In genomic region chr3:75171632-75172230, GRCh38 we compare ENCODE assay signal across 11 cellular contexts.
A peak's percentile ranks its signal among the peaks of the same experiment; 100 is the strongest.
DNase-seq lines count a peak whose midpoint lies in the region; ATAC-seq and TF ChIP-seq lines count a peak whose summit lies in the region.
"Had no signal": no experiment of that assay in that cellular context is flagged by ENCODE, and none has a peak within 500 bp of the region (broad histone marks: within the 10 kb centered on the region; RNA-seq: fewer than 3 reads in every experiment).

No MANE protein-coding gene starts in this region.

- H3K9me3 Mint-ChIP-seq in activated T-cell treated with anti-CD3 and anti-CD28 coated beads, Interleukin-2, amount 50 U/mL, for 24 hours, result no peaks in the 10 kb centered on the region
- H3K9me3 Mint-ChIP-seq: activated naive CD4-positive, alpha-beta T cell treated with anti-CD3 and anti-CD28 coated beads for 36 hours had no signal

- TF ChIP-seq CTCF in 22Rv1 (IDR thresholded peaks at IDR 0.05) (peak; percentile 75), GM12865 (IDR thresholded peaks at IDR 0.05; ENCODE audit: insufficient read depth, low read depth, low read length, missing control alignments) (peak; percentile 18), fibroblast of pulmonary artery (IDR thresholded peaks at IDR 0.05; ENCODE audit: low read length, missing control alignments) (peak; percentile 37)

- no peaks in the 10 kb centered on the region for H3K36me3 Mint-ChIP-seq in activated T-cell treated with anti-CD3 and anti-CD28 coated beads, Interleukin-2, amount 50 U/mL, for 24 hours (ENCODE audit: low read depth)

- H3K27ac Mint-ChIP-seq in activated T-cell treated with anti-CD3 and anti-CD28 coated beads, Interleukin-2, amount 50 U/mL, for 24 hours, result no peak overlapping the region
- H3K27ac Mint-ChIP-seq: activated naive CD4-positive, alpha-beta T cell treated with anti-CD3 and anti-CD28 coated beads for 36 hours had no signal

- H3K27me3 Mint-ChIP-seq in activated T-cell treated with anti-CD3 and anti-CD28 coated beads, Interleukin-2, amount 50 U/mL, for 24 hours, result peaks cover 3% of the 10 kb centered on the region

- H3K4me1 Mint-ChIP-seq in activated T-cell treated with anti-CD3 and anti-CD28 coated beads, Interleukin-2, amount 50 U/mL, for 24 hours (ENCODE audit: low read depth), result no peaks in the 10 kb centered on the region

- no peak overlapping the region for H3K27ac ChIP-seq in 22Rv1

- H3K4me3 Mint-ChIP-seq in activated T-cell treated with anti-CD3 and anti-CD28 coated beads, Interleukin-2, amount 50 U/mL, for 24 hours, result no peak overlapping the region
- H3K4me3 Mint-ChIP-seq: activated naive CD4-positive, alpha-beta T cell treated with anti-CD3 and anti-CD28 coated beads for 36 hours had no signal

- H3K4me3 ChIP-seq in GM12865 (ENCODE audit: low read depth, low read length) (no peak overlapping the region), fibroblast of pulmonary artery (replicated peaks; ENCODE audit: low read depth, low read length) (no peak overlapping the region)

- no peak for ATAC-seq in GM21447 (IDR thresholded peaks at IDR 0.05; ENCODE audit: unreplicated experiment)
- no peak for ATAC-seq in HG02678 (IDR thresholded peaks at IDR 0.05; ENCODE audit: unreplicated experiment)

- DNase-seq in GM12865 (ENCODE audit: low read depth) (peak; percentile 10), OCI-M1 (lab: John Stamatoyannopoulos, UW) (peak; percentile 78), fibroblast of pulmonary artery (ENCODE audit: low read depth) (peak; percentile 24), GM19240 (ENCODE audit: insufficient read length, low spot score) (no peak)
- no peak for DNase-seq in activated T-cell treated with anti-CD3 and anti-CD28 coated beads, Interleukin-2, amount 50 U/mL, for 24 hours
- DNase-seq: activated naive CD4-positive, alpha-beta T cell treated with anti-CD3 and anti-CD28 coated beads for 36 hours; NCI-H2081 treated with DMSO at 0.1 percent for 48 hours; stimulated activated CD4-positive, alpha-beta T cell treated with anti-CD3 and anti-CD28 coated beads, Interleukin-4, amount 100 ng/mL, for 4 hours had no signal

Comparison
In these comparisons a context has a peak if more than half of its experiments do, and no peak if none do; other contexts are left out.
1. CTCF ChIP-seq: peak in every context shown above with its lines; median percentile 75 in 22Rv1; 37 in fibroblast of pulmonary artery; 18 in GM12865.
2. DNase-seq: peak in GM12865 (single experiment), OCI-M1 (single experiment) and fibroblast of pulmonary artery (single experiment); none in GM19240 (single experiment) and activated T-cell treated with anti-CD3 and anti-CD28 coated beads, Interleukin-2, amount 50 U/mL, for 24 hours (single experiment).